ENCODE assay signal across 10 cellular contexts in the genomic region with DNA sequence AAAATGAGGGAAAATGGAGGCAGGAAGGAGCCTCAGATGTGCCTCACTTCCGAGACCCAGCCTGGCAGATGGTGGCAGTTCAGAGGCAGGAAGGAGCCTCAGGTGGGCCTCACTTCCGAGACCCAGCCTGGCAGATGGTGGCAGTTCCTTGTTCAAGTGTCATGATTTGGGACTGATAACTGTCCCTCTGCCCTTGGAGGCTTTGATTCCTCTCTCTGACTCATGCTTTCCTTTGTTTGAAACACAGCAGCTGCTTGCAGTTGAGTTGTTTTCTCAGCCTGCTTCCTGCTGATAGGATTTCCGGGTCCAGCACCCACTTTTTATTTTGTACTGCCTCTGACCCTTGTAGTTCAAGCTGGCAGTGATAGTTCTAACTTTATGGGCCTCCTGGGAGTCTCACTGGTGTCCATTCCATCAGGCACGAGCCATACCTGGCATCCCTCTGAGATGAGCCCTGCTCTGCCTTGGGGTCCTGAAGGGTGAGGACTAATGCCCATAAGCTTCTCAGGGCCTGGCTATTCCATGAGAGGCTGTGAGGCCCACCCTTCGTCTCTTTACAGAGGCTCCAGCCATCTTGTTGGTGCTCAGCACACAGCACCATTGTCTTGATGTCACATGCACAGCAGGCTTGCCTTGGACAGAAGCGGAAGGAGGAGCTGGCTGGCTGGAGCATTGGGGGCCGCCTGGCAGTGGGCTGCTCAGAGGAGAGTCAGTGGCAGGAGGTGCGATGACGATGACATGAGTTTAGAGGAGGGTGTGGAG. TPM values are rescaled to one million over a fixed set of nuclear protein-coding genes. Genes with fewer than 3 reads are reported as not detected.
DNase-seq lines count a peak whose midpoint lies in the region; ATAC-seq and TF ChIP-seq lines count a peak whose summit lies in the region.
"Had no signal": no experiment of that assay in that cellular context is flagged by ENCODE, and none has a peak within 500 bp of the region (broad histone marks: within the 10 kb centered on the region; RNA-seq: fewer than 3 reads in every experiment).

No MANE protein-coding gene starts in this region.

- H3K36me3 Mint-ChIP-seq in MCF 10A (ENCODE audit: insufficient read depth, unreplicated experiment) = peaks cover 7% of the 10 kb centered on the region
- H3K36me3 Mint-ChIP-seq in activated CD8-positive, alpha-beta T cell treated with anti-CD3 and anti-CD28 coated beads for 36 hours (ENCODE audit: low read depth) = no peaks in the 10 kb centered on the region

- H3K27ac ChIP-seq in mammary epithelial cell (ENCODE audit: insufficient read depth, low read depth, low read length) (no peak overlapping the region), upper lobe of right lung (peak overlapping the region; percentile 30)

- no peaks in the 10 kb centered on the region for H3K79me2 ChIP-seq in mammary epithelial cell (ENCODE audit: insufficient read depth, low read length)

- H3K4me1 ChIP-seq in mammary epithelial cell (ENCODE audit: insufficient read depth, low read length) (peaks cover under 1% of the 10 kb centered on the region), upper lobe of right lung (peaks cover 48% of the 10 kb centered on the region)

- intact Hi-C loops in MCF 10A (cut with micrococcal nuclease) (no loop called here), mammary epithelial cell (cut with micrococcal nuclease) (no loop called here), upper lobe of right lung (cut with DNase I) (no loop called here)
- intact Hi-C loops in activated CD8-positive, alpha-beta T cell treated with anti-CD3 and anti-CD28 coated beads for 36 hours (cut with micrococcal nuclease) = no loop called here

- no TSS peak for BruUV-seq in MCF 10A (replicated peaks; lab: Mats Ljungman, UMichigan)
- no TSS peak for BruUV-seq in mammary epithelial cell (replicated peaks; lab: Mats Ljungman, UMichigan)

- H3K36me3 ChIP-seq in mammary epithelial cell (ENCODE audit: insufficient read depth, low read length) = no peaks in the 10 kb centered on the region
- H3K36me3 ChIP-seq in upper lobe of right lung = no peaks in the 10 kb centered on the region

- H3K9me3 Mint-ChIP-seq in MCF 10A (ENCODE audit: unreplicated experiment) = no peaks in the 10 kb centered on the region
- no peaks in the 10 kb centered on the region for H3K9me3 Mint-ChIP-seq in activated CD8-positive, alpha-beta T cell treated with anti-CD3 and anti-CD28 coated beads for 36 hours

- H3K27me3 ChIP-seq in mammary epithelial cell (ENCODE audit: insufficient read depth, low read length) (no peaks in the 10 kb centered on the region), upper lobe of right lung (no peaks in the 10 kb centered on the region)

- TF ChIP-seq CTCF in MCF 10A (IDR thresholded peaks at IDR 0.05; ENCODE audit: unreplicated experiment) (no peak), mammary epithelial cell (conservative IDR thresholded peaks at IDR 0.05 in 1 of 2, IDR thresholded peaks at IDR 0.05 in 1 of 2; ENCODE audit: extremely low read depth in 1 of 2, insufficient read depth in 1 of 2, low read depth in 1 of 2, low read length in 2 of 2) (no peak), upper lobe of right lung (IDR thresholded peaks at IDR 0.05) (no peak)
- no peak for TF ChIP-seq CTCF in activated CD8-positive, alpha-beta T cell treated with anti-CD3 and anti-CD28 coated beads for 36 hours (IDR thresholded peaks at IDR 0.05)

- 86% methylated on average over 9 of the region's 9 CpGs for WGBS in mammary epithelial cell (ENCODE audit: low coverage, missing lambda C conversion rate)

- H3K27ac Mint-ChIP-seq in MCF 10A (ENCODE audit: low read depth, unreplicated experiment) = no peak overlapping the region
- H3K27ac Mint-ChIP-seq in activated CD8-positive, alpha-beta T cell treated with anti-CD3 and anti-CD28 coated beads for 36 hours = peak overlapping the region; percentile 72

- no peaks in the 10 kb centered on the region for H3K27me3 Mint-ChIP-seq in MCF 10A (ENCODE audit: insufficient read depth, unreplicated experiment)
- H3K27me3 Mint-ChIP-seq in activated CD8-positive, alpha-beta T cell treated with anti-CD3 and anti-CD28 coated beads for 36 hours = peaks cover 15% of the 10 kb centered on the region

- H3K4me2 ChIP-seq in mammary epithelial cell (ENCODE audit: insufficient read depth, low read depth, low read length) = no peak overlapping the region

- dilution Hi-C loops in mammary epithelial cell (cut with HindIII; ENCODE audit: low sequenced_read_pairs) = loop anchor here (5.0 kb wide), 2 partner anchors 57 to 63 kb away; no protein-coding TSS in a partner anchor

- POLR2A ChIA-PET in MCF 10A (lab: Yijun Ruan, JAX) = no interaction called here
- POLR2A ChIA-PET in activated CD8-positive, alpha-beta T cell treated with anti-CD3 and anti-CD28 coated beads for 36 hours (lab: Charles Lee) = interaction anchor here (0.7 kb wide), 1 partner anchor 31 kb away, joined by 3 read pairs; no protein-coding TSS in a partner anchor

- no peaks in the 10 kb centered on the region for H3K9me3 ChIP-seq in mammary epithelial cell (replicated peaks; ENCODE audit: insufficient read depth, low read length)
- H3K9me3 ChIP-seq in upper lobe of right lung = no peaks in the 10 kb centered on the region

- H2AFZ ChIP-seq in mammary epithelial cell (ENCODE audit: low read depth, low read length) = no peak overlapping the region

- H3K4me3 ChIP-seq in mammary epithelial cell (replicated peaks in 1 of 3; ENCODE audit: insufficient read depth in 1 of 3, low read depth in 2 of 3, low read length in 3 of 3) (no peak overlapping the region), upper lobe of right lung (no peak overlapping the region)

- in situ Hi-C loops in mammary epithelial cell (cut with MboI; ENCODE audit: low sequenced_read_pairs in 2 of 2) = no loop called here

- H4K20me1 ChIP-seq in mammary epithelial cell (ENCODE audit: insufficient read depth, low read length) = no peaks in the 10 kb centered on the region

- DNase-seq in MCF 10A (ENCODE audit: unreplicated experiment) (peak; percentile 13), mammary epithelial cell (no peak), kidney tubule cell (ENCODE audit: low spot score) (peak; percentile 47), upper lobe of right lung (peak; percentile 49)
- DNase-seq in activated CD8-positive, alpha-beta T cell treated with anti-CD3 and anti-CD28 coated beads for 36 hours = peak; percentile 49
- DNase-seq: DND-41; stimulated activated naive CD8-positive, alpha-beta T cell treated with anti-CD3 and anti-CD28 coated beads, Interleukin-15, Interleukin-2, amounts not matched to agents 100 U/mL and 50 U/mL, for 24 hours had no signal

- CTCF ChIA-PET in MCF 10A (lab: Yijun Ruan, JAX) (no interaction called here), mammary epithelial cell (lab: Charles Lee; ENCODE audit: low non-redundant PET) (no interaction called here)
- CTCF ChIA-PET in activated CD8-positive, alpha-beta T cell treated with anti-CD3 and anti-CD28 coated beads for 36 hours (lab: Charles Lee) = interaction anchor here (1.7 to 2.6 kb wide), 2 partner anchors 10 to 12 kb away, joined by 4 to 7 read pairs; no protein-coding TSS in a partner anchor

- no peak overlapping the region for H3K4me3 Mint-ChIP-seq in MCF 10A (ENCODE audit: unreplicated experiment)
- no peak overlapping the region for H3K4me3 Mint-ChIP-seq in activated CD8-positive, alpha-beta T cell treated with anti-CD3 and anti-CD28 coated beads for 36 hours

- ATAC-seq in activated CD8-positive, alpha-beta T cell treated with anti-CD3 and anti-CD28 coated beads for 36 hours = peak; percentile 4
- no peak for ATAC-seq in upper lobe of right lung
- ATAC-seq in HG02571 (IDR thresholded peaks at IDR 0.05; ENCODE audit: unreplicated experiment) = no peak
- ATAC-seq in HG03159 (IDR thresholded peaks at IDR 0.05; ENCODE audit: unreplicated experiment) = no peak
- no peak for ATAC-seq in HG02981 (IDR thresholded peaks at IDR 0.05; ENCODE audit: unreplicated experiment)
- ATAC-seq: stimulated activated naive CD8-positive, alpha-beta T cell treated with anti-CD3 and anti-CD28 coated beads, Interleukin-15, Interleukin-2, amounts not matched to agents 100 U/mL and 50 U/mL, for 24 hours had no signal

- H3K4me1 Mint-ChIP-seq in MCF 10A (ENCODE audit: insufficient read depth, unreplicated experiment) = peaks cover 5% of the 10 kb centered on the region
- H3K4me1 Mint-ChIP-seq in activated CD8-positive, alpha-beta T cell treated with anti-CD3 and anti-CD28 coated beads for 36 hours (ENCODE audit: low read depth) = peaks cover 50% of the 10 kb centered on the region

- H3K9ac ChIP-seq in mammary epithelial cell (ENCODE audit: insufficient read depth, low read length) = no peak overlapping the region

RNA-seq across cellular contexts. Expression of a gene that starts 13.0 kb away (rescaled TPM):
- 28.3 and 36.0 TPM in 2 replicates for total RNA-seq in MCF 10A (2022)
- total RNA-seq in mammary epithelial cell = 10 to 100 TPM; 72.5 to 91.4 TPM
- polyA plus RNA-seq in mammary epithelial cell = 30.9 TPM
- polyA minus RNA-seq in mammary epithelial cell = 41.6 TPM
- total RNA-seq in activated CD8-positive, alpha-beta T cell treated with anti-CD3 and anti-CD28 coated beads for 36 hours = 1 to 10 TPM; 4.6 to 4.7 TPM
- 58.2 TPM for total RNA-seq in upper lobe of right lung

RNA-seq across cellular contexts. Expression of a gene that starts 56.8 kb away (rescaled TPM):
- 0.37 and 0.66 TPM in 2 replicates for total RNA-seq in MCF 10A (2022)
- 1 to 10 TPM in 1 of 2 donors, under 1 TPM in 1; 0.68 to 1.0 TPM for total RNA-seq in mammary epithelial cell
- 0.05 TPM for polyA plus RNA-seq in mammary epithelial cell
- not detected for polyA minus RNA-seq in mammary epithelial cell
- total RNA-seq in activated CD8-positive, alpha-beta T cell treated with anti-CD3 and anti-CD28 coated beads for 36 hours = under 1 TPM; 0.43 TPM
- total RNA-seq in upper lobe of right lung = 1.0 TPM
